ENCODE assay signal across 1 cellular context in the genomic region with DNA sequence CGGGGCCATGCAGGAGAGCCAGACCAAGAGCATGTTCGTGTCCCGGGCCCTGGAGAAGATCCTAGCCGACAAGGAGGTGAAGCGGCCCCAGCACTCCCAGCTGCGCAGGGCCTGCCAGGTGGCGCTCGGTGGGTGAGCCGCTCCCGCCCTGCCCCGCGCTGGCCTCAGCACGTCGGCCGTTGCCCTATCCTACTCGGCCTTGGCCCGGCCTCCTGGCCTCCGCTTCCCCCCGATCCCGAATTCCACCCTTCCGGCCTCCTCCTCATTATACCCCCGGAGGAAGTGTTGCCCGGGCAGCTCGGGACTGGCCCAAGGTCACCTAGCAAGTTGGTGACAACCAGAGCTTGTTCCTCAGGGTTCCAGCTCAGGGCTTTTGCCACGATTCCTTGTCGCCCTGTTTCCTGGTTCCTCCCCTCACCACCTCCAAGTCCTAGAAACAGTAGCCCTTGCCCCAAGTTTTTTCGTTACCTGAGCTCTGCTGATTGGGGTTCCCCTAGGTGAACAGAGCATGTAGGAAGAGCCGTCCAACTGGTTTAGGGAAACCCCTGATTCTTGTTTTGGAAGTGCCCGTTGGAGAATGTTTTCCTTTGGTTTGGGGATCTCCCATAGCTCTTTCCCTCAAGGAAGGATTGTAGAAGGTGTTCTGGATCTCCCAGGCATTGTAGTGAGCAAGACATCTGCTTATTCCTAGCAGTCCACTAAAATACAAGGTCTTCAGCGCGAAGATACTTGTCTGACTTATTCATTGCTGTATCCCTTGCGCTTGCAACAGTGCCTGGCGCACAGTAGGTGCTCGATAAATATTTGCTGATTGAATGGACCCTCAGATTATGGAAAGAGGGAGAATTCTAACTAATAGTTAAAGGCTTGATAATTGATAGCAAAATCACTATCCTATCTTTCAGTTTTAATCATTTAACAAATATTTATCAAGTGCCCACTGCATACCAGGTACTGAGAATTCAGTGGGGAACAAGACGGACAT.
TF ChIP-seq lines count a peak whose summit lies in the region.

No MANE protein-coding gene starts in this region.

TF ChIP-seq in HepG2, 621 proteins besides CTCF, POLR2A, EP300 and RAD21 (continued from another document and continues in another):
- TF ChIP-seq, protein P1, sequence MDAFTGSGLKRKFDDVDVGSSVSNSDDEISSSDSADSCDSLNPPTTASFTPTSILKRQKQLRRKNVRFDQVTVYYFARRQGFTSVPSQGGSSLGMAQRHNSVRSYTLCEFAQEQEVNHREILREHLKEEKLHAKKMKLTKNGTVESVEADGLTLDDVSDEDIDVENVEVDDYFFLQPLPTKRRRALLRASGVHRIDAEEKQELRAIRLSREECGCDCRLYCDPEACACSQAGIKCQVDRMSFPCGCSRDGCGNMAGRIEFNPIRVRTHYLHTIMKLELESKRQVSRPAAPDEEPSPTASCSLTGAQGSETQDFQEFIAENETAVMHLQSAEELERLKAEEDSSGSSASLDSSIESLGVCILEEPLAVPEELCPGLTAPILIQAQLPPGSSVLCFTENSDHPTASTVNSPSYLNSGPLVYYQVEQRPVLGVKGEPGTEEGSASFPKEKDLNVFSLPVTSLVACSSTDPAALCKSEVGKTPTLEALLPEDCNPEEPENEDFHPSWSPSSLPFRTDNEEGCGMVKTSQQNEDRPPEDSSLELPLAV (CRISPR knock-in tag; conservative IDR thresholded peaks at IDR 0.05; ENCODE audit: low read depth), result no peak
- TF ChIP-seq, protein P2, sequence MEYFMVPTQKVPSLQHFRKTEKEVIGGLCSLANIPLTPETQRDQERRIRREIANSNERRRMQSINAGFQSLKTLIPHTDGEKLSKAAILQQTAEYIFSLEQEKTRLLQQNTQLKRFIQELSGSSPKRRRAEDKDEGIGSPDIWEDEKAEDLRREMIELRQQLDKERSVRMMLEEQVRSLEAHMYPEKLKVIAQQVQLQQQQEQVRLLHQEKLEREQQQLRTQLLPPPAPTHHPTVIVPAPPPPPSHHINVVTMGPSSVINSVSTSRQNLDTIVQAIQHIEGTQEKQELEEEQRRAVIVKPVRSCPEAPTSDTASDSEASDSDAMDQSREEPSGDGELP (IDR thresholded peaks at IDR 0.05; ENCODE audit: borderline replicate concordance, low read depth), result 0 out of 2 replicates have a peak, but pooled peaks have one; percentile 7
- no peak for TF ChIP-seq ZNF251 (CRISPR knock-in tag; IDR thresholded peaks at IDR 0.05)
- no peak; the same call in 1 of the 2 replicates for TF ChIP-seq ZNF296 (CRISPR knock-in tag; conservative IDR thresholded peaks at IDR 0.05)
- TF ChIP-seq, protein P3, sequence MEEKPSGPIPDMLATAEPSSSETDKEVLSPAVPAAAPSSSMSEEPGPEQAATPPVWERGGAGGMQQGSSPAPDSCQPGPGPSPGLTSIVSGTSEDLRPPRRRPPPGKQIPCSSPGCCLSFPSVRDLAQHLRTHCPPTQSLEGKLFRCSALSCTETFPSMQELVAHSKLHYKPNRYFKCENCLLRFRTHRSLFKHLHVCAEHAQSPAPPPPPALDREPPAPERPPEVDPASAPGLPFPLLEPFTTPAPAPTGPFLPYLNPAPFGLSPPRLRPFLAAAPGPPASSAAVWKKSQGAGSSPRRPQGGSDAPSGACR (CRISPR knock-in tag; IDR thresholded peaks at IDR 0.05), result no peak
- no peak for TF ChIP-seq NFE2 (CRISPR knock-in tag; IDR thresholded peaks at IDR 0.05)
- TF ChIP-seq BORCS8-MEF2B (CRISPR knock-in tag; IDR thresholded peaks at IDR 0.05), result no peak; the same call in 1 of the 2 replicates
- TF ChIP-seq ZNF672 (CRISPR knock-in tag; IDR thresholded peaks at IDR 0.05), result no peak
- peak; percentile 11; the same call in 1 of the 2 replicates for TF ChIP-seq SP2 (CRISPR knock-in tag; IDR thresholded peaks at IDR 0.05)
- TF ChIP-seq ZNF530 (CRISPR knock-in tag; IDR thresholded peaks at IDR 0.05; ENCODE audit: low read depth), result no peak
- TF ChIP-seq ZNF75D (CRISPR knock-in tag; IDR thresholded peaks at IDR 0.05; ENCODE audit: borderline replicate concordance), result no peak
- no peak for TF ChIP-seq PTBP1 (IDR thresholded peaks at IDR 0.05; ENCODE audit: low read depth, low read length, poor library complexity, severe bottlenecking)
- TF ChIP-seq, protein P4, sequence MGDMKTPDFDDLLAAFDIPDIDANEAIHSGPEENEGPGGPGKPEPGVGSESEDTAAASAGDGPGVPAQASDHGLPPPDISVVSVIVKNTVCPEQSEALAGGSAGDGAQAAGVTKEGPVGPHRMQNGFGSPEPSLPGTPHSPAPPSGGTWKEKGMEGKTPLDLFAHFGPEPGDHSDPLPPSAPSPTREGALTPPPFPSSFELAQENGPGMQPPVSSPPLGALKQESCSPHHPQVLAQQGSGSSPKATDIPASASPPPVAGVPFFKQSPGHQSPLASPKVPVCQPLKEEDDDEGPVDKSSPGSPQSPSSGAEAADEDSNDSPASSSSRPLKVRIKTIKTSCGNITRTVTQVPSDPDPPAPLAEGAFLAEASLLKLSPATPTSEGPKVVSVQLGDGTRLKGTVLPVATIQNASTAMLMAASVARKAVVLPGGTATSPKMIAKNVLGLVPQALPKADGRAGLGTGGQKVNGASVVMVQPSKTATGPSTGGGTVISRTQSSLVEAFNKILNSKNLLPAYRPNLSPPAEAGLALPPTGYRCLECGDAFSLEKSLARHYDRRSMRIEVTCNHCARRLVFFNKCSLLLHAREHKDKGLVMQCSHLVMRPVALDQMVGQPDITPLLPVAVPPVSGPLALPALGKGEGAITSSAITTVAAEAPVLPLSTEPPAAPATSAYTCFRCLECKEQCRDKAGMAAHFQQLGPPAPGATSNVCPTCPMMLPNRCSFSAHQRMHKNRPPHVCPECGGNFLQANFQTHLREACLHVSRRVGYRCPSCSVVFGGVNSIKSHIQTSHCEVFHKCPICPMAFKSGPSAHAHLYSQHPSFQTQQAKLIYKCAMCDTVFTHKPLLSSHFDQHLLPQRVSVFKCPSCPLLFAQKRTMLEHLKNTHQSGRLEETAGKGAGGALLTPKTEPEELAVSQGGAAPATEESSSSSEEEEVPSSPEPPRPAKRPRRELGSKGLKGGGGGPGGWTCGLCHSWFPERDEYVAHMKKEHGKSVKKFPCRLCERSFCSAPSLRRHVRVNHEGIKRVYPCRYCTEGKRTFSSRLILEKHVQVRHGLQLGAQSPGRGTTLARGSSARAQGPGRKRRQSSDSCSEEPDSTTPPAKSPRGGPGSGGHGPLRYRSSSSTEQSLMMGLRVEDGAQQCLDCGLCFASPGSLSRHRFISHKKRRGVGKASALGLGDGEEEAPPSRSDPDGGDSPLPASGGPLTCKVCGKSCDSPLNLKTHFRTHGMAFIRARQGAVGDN (CRISPR knock-in tag; IDR thresholded peaks at IDR 0.05), result peak; percentile 87
- no peak for TF ChIP-seq RFX3 (CRISPR knock-in tag; IDR thresholded peaks at IDR 0.05)
- no peak for TF ChIP-seq ZNF468 (CRISPR knock-in tag; IDR thresholded peaks at IDR 0.05)
- peak; percentile 98 for TF ChIP-seq ZNF543 (CRISPR knock-in tag; IDR thresholded peaks at IDR 0.05)
- TF ChIP-seq ATRX (CRISPR knock-in tag; IDR thresholded peaks at IDR 0.05; ENCODE audit: borderline replicate concordance), result no peak
- peak; percentile 55 for TF ChIP-seq ESRRA (CRISPR knock-in tag; IDR thresholded peaks at IDR 0.05; ENCODE audit: low read depth)
- TF ChIP-seq NR2C2 (CRISPR knock-in tag; IDR thresholded peaks at IDR 0.05; ENCODE audit: borderline replicate concordance), result peak; percentile 90
- peak; percentile 6 to 22; a peak in 1 of 4 replicates for TF ChIP-seq KLF16 (CRISPR knock-in tag; IDR thresholded peaks at IDR 0.05)
- no peak for TF ChIP-seq CHCHD3 (CRISPR knock-in tag; IDR thresholded peaks at IDR 0.05)
- TF ChIP-seq KAT2B (IDR thresholded peaks at IDR 0.05; ENCODE audit: borderline replicate concordance, low read depth, low read length), result no peak
- TF ChIP-seq ZNF264 (CRISPR knock-in tag; IDR thresholded peaks at IDR 0.05), result no peak
- no peak for TF ChIP-seq CEBPB (IDR thresholded peaks at IDR 0.05; ENCODE audit: borderline replicate concordance, low read depth, low read length)
- TF ChIP-seq, protein P5, sequence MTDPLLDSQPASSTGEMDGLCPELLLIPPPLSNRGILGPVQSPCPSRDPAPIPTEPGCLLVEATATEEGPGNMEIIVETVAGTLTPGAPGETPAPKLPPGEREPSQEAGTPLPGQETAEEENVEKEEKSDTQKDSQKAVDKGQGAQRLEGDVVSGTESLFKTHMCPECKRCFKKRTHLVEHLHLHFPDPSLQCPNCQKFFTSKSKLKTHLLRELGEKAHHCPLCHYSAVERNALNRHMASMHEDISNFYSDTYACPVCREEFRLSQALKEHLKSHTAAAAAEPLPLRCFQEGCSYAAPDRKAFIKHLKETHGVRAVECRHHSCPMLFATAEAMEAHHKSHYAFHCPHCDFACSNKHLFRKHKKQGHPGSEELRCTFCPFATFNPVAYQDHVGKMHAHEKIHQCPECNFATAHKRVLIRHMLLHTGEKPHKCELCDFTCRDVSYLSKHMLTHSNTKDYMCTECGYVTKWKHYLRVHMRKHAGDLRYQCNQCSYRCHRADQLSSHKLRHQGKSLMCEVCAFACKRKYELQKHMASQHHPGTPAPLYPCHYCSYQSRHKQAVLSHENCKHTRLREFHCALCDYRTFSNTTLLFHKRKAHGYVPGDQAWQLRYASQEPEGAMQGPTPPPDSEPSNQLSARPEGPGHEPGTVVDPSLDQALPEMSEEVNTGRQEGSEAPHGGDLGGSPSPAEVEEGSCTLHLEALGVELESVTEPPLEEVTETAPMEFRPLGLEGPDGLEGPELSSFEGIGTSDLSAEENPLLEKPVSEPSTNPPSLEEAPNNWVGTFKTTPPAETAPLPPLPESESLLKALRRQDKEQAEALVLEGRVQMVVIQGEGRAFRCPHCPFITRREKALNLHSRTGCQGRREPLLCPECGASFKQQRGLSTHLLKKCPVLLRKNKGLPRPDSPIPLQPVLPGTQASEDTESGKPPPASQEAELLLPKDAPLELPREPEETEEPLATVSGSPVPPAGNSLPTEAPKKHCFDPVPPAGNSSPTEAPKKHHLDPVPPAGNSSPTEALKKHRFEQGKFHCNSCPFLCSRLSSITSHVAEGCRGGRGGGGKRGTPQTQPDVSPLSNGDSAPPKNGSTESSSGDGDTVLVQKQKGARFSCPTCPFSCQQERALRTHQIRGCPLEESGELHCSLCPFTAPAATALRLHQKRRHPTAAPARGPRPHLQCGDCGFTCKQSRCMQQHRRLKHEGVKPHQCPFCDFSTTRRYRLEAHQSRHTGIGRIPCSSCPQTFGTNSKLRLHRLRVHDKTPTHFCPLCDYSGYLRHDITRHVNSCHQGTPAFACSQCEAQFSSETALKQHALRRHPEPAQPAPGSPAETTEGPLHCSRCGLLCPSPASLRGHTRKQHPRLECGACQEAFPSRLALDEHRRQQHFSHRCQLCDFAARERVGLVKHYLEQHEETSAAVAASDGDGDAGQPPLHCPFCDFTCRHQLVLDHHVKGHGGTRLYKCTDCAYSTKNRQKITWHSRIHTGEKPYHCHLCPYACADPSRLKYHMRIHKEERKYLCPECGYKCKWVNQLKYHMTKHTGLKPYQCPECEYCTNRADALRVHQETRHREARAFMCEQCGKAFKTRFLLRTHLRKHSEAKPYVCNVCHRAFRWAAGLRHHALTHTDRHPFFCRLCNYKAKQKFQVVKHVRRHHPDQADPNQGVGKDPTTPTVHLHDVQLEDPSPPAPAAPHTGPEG (CRISPR knock-in tag; IDR thresholded peaks at IDR 0.05), result no peak; the same call in 1 of the 2 replicates
- TF ChIP-seq, protein P6, sequence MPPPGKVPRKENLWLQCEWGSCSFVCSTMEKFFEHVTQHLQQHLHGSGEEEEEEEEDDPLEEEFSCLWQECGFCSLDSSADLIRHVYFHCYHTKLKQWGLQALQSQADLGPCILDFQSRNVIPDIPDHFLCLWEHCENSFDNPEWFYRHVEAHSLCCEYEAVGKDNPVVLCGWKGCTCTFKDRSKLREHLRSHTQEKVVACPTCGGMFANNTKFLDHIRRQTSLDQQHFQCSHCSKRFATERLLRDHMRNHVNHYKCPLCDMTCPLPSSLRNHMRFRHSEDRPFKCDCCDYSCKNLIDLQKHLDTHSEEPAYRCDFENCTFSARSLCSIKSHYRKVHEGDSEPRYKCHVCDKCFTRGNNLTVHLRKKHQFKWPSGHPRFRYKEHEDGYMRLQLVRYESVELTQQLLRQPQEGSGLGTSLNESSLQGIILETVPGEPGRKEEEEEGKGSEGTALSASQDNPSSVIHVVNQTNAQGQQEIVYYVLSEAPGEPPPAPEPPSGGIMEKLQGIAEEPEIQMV (CRISPR knock-in tag; IDR thresholded peaks at IDR 0.05; ENCODE audit: low read depth), result peak; percentile 58
- TF ChIP-seq, protein P7, sequence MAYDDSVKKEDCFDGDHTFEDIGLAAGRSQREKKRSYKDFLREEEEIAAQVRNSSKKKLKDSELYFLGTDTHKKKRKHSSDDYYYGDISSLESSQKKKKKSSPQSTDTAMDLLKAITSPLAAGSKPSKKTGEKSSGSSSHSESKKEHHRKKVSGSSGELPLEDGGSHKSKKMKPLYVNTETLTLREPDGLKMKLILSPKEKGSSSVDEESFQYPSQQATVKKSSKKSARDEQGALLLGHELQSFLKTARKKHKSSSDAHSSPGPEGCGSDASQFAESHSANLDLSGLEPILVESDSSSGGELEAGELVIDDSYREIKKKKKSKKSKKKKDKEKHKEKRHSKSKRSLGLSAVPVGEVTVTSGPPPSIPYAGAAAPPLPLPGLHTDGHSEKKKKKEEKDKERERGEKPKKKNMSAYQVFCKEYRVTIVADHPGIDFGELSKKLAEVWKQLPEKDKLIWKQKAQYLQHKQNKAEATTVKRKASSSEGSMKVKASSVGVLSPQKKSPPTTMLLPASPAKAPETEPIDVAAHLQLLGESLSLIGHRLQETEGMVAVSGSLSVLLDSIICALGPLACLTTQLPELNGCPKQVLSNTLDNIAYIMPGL (CRISPR knock-in tag; IDR thresholded peaks at IDR 0.05; ENCODE audit: borderline replicate concordance in 1 of 2, low read depth in 1 of 2), result peak; percentile 88 to 89; a peak in 3 of 4 replicates
- TF ChIP-seq, protein P8, sequence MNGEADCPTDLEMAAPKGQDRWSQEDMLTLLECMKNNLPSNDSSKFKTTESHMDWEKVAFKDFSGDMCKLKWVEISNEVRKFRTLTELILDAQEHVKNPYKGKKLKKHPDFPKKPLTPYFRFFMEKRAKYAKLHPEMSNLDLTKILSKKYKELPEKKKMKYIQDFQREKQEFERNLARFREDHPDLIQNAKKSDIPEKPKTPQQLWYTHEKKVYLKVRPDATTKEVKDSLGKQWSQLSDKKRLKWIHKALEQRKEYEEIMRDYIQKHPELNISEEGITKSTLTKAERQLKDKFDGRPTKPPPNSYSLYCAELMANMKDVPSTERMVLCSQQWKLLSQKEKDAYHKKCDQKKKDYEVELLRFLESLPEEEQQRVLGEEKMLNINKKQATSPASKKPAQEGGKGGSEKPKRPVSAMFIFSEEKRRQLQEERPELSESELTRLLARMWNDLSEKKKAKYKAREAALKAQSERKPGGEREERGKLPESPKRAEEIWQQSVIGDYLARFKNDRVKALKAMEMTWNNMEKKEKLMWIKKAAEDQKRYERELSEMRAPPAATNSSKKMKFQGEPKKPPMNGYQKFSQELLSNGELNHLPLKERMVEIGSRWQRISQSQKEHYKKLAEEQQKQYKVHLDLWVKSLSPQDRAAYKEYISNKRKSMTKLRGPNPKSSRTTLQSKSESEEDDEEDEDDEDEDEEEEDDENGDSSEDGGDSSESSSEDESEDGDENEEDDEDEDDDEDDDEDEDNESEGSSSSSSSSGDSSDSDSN (CRISPR knock-in tag; IDR thresholded peaks at IDR 0.05), result peak; percentile 99
- 0 out of 2 replicates have a peak, but pooled peaks have one; percentile 1 for TF ChIP-seq ZNF7 (CRISPR knock-in tag; IDR thresholded peaks at IDR 0.05)
- TF ChIP-seq ZFP82 (CRISPR knock-in tag; IDR thresholded peaks at IDR 0.05; ENCODE audit: borderline replicate concordance), result no peak
- peak; percentile 44; the same call in 1 of the 2 replicates for TF ChIP-seq ELF4 (CRISPR knock-in tag; IDR thresholded peaks at IDR 0.05; ENCODE audit: borderline replicate concordance)
